1 cellular context compared by ENCODE assay signal in the genomic region with DNA sequence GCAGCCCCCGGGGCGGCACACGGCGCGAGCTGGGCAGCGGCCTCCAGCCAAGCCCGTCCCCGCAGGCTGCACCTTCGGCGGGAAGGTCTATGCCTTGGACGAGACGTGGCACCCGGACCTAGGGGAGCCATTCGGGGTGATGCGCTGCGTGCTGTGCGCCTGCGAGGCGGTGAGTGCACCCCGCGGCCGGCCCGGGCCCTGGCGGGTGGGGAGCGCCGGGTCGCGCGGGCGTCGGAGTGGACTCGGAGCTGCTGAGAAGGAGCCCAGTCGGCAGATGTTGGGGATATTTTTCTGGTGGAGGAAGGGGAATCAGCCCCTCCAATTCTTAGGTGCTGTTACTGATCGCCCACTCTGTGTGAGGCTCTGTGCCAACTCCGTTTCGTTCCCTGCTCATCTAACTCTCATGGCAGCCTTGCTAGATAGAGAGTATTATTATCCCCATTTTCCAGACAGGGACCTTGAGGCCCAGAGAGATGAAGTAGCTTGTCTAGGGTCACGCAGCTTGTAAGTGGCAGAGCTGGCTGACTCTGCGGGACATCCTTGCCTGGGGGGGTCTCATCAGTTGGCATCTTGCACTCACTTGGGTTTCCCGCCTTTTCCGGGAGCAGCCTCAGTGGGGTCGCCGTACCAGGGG.
TF ChIP-seq lines count a peak whose summit lies in the region.

No MANE protein-coding gene starts in this region.

TF ChIP-seq in H1, 55 proteins besides CTCF, POLR2A, EP300 and RAD21 (continued from another document):
- TF ChIP-seq, protein P1, sequence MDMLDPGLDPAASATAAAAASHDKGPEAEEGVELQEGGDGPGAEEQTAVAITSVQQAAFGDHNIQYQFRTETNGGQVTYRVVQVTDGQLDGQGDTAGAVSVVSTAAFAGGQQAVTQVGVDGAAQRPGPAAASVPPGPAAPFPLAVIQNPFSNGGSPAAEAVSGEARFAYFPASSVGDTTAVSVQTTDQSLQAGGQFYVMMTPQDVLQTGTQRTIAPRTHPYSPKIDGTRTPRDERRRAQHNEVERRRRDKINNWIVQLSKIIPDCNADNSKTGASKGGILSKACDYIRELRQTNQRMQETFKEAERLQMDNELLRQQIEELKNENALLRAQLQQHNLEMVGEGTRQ (IDR thresholded peaks at IDR 0.05; ENCODE audit: low read length): no peak
